ENCODE assay signal across 16 cellular contexts in genomic region chr3:114597012-114597411, GRCh38.
DNase-seq lines count a peak whose midpoint lies in the region; ATAC-seq, FAIRE-seq and TF ChIP-seq lines count a peak whose summit lies in the region.
"Had no signal": no experiment of that assay in that cellular context is flagged by ENCODE, and none has a peak within 500 bp of the region (broad histone marks: within the 10 kb centered on the region; RNA-seq: fewer than 3 reads in every experiment).

No MANE protein-coding gene starts in this region.

- intact Hi-C loops in left ventricle myocardium superior (cut with micrococcal nuclease): no loop called here

- peak; percentile 2; the same call in 1 of the 2 replicates for TF ChIP-seq CTCF in AG09319 (IDR thresholded peaks at IDR 0.05; ENCODE audit: low read depth, low read length)

- FAIRE-seq in H54 (lab: Jason Lieb, UNC) (peak; percentile 71), urothelium cell line (lab: Jason Lieb, UNC) (no peak)
- FAIRE-seq: bronchial epithelial cell, kidney had no signal

- ATAC-seq in left ventricle myocardium superior: peak; percentile 27
- no peak for ATAC-seq in GM21825 (IDR thresholded peaks at IDR 0.05; ENCODE audit: unreplicated experiment)

- no peak for TF ChIP-seq POLR2A in H54 (IDR thresholded peaks at IDR 0.05; ENCODE audit: low read depth, low read length)

- DNase-seq in AG09319 (ENCODE audit: extremely low read depth, low read depth) (no peak), H54 (ENCODE audit: insufficient read length, low spot score) (no peak), RPMI7951 (ENCODE audit: low read depth) (peak; percentile 29), left ventricle myocardium superior (no peak), foreskin melanocyte (no peak), urothelium cell line (ENCODE audit: low spot score) (no peak)
- no peak for DNase-seq in stimulated activated CD4-positive, alpha-beta T cell treated with anti-CD3 and anti-CD28 coated beads, Interleukin-4, amount 100 ng/mL, for 1 hour
- DNase-seq: activated CD4-positive, CD25-positive, alpha-beta regulatory T cell; activated CD8-positive, alpha-beta memory T cell treated with anti-CD3 and anti-CD28 coated beads, Interleukin-2, amount 50 U/mL, for 4 hours; activated naive CD4-positive, alpha-beta T cell treated with anti-CD3 and anti-CD28 coated beads for 36 hours; kidney; MM.1S; NCI-H2107; testis had no signal
